ENCODE assay signal across 1 cellular context in the genomic region with DNA sequence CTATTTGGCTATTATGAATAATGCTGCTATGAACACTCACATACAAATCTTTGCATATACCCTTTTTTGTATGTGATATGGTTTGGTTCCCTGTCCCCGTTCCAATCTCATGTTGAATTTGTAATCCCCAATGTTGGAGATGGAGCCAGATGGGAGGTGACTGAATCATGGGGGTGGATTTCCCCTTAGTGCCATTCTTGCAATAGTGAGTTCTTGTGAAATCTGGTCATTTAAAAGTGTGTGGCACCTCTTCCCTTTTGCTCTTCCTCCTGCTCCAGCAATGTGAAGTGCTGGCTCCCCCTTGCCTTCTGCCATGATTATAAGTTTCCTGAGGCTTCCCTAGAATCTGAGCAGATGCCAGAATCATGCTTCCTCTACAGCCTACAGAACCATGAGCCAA.
TF ChIP-seq lines count a peak whose summit lies in the region.

No MANE protein-coding gene starts in this region.

TF ChIP-seq in HepG2, 621 proteins besides CTCF, POLR2A, EP300 and RAD21 (continued from another document):
- TF ChIP-seq, protein P1, sequence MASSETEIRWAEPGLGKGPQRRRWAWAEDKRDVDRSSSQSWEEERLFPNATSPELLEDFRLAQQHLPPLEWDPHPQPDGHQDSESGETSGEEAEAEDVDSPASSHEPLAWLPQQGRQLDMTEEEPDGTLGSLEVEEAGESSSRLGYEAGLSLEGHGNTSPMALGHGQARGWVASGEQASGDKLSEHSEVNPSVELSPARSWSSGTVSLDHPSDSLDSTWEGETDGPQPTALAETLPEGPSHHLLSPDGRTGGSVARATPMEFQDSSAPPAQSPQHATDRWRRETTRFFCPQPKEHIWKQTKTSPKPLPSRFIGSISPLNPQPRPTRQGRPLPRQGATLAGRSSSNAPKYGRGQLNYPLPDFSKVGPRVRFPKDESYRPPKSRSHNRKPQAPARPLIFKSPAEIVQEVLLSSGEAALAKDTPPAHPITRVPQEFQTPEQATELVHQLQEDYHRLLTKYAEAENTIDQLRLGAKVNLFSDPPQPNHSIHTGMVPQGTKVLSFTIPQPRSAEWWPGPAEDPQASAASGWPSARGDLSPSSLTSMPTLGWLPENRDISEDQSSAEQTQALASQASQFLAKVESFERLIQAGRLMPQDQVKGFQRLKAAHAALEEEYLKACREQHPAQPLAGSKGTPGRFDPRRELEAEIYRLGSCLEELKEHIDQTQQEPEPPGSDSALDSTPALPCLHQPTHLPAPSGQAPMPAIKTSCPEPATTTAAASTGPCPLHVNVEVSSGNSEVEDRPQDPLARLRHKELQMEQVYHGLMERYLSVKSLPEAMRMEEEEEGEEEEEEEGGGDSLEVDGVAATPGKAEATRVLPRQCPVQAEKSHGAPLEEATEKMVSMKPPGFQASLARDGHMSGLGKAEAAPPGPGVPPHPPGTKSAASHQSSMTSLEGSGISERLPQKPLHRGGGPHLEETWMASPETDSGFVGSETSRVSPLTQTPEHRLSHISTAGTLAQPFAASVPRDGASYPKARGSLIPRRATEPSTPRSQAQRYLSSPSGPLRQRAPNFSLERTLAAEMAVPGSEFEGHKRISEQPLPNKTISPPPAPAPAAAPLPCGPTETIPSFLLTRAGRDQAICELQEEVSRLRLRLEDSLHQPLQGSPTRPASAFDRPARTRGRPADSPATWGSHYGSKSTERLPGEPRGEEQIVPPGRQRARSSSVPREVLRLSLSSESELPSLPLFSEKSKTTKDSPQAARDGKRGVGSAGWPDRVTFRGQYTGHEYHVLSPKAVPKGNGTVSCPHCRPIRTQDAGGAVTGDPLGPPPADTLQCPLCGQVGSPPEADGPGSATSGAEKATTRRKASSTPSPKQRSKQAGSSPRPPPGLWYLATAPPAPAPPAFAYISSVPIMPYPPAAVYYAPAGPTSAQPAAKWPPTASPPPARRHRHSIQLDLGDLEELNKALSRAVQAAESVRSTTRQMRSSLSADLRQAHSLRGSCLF (CRISPR knock-in tag; IDR thresholded peaks at IDR 0.05; ENCODE audit: borderline replicate concordance): no peak
- TF ChIP-seq YY1 (IDR thresholded peaks at IDR 0.05; ENCODE audit: insufficient read depth, insufficient replicate concordance, low read depth, low read length): no peak
- TF ChIP-seq, protein P2, sequence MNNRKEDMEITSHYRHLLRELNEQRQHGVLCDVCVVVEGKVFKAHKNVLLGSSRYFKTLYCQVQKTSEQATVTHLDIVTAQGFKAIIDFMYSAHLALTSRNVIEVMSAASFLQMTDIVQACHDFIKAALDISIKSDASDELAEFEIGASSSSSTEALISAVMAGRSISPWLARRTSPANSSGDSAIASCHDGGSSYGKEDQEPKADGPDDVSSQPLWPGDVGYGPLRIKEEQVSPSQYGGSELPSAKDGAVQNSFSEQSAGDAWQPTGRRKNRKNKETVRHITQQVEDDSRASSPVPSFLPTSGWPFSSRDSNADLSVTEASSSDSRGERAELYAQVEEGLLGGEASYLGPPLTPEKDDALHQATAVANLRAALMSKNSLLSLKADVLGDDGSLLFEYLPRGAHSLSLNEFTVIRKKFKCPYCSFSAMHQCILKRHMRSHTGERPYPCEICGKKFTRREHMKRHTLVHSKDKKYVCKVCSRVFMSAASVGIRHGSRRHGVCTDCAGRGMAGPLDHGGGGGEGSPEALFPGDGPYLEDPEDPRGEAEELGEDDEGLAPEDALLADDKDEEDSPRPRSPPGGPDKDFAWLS (CRISPR knock-in tag; IDR thresholded peaks at IDR 0.05; ENCODE audit: borderline replicate concordance): no peak
- TF ChIP-seq ZSCAN20 (CRISPR knock-in tag; IDR thresholded peaks at IDR 0.05; ENCODE audit: borderline replicate concordance): no peak
